In the genomic region with DNA sequence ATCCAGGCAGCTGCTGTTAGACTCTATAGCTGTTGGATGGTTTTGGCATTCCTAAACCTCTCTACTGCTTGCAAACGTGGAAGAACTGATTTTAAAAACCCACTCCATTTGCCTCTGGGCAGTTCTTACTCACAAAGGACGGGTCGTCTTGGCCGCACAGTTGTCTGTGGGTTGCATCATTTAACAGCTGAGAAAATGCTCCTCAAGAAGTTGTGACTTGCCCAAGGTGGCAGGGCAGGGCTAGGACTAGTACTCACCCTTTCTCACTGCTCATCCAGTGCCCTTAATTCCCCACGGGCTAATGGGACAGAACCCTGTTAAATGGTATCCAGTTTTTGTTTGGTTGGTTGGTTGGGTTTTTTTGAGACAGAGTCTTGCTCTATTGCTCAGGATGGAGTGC, we compare ENCODE assay signal across 22 cellular contexts. TPM values are rescaled to one million over a fixed set of nuclear protein-coding genes. Genes with fewer than 3 reads are reported as not detected.
"Had no signal": no experiment of that assay in that cellular context is flagged by ENCODE, and none has a peak within 500 bp of the region (broad histone marks: within the 10 kb centered on the region; RNA-seq: fewer than 3 reads in every experiment).

No MANE protein-coding gene starts in this region.

- H3K9me3 ChIP-seq: ascending aorta, esophagus muscularis mucosa, heart right ventricle, mucosa of descending colon, thoracic aorta, upper lobe of right lung had no signal

- H3K36me3 ChIP-seq: ascending aorta, thoracic aorta, upper lobe of right lung had no signal

- H3K9ac ChIP-seq: parathyroid adenoma had no signal

- H3K36me3 Mint-ChIP-seq: memory B cell had no signal

- H3K27ac ChIP-seq: ascending aorta, esophagus muscularis mucosa, heart right ventricle, parathyroid adenoma, thoracic aorta, upper lobe of right lung had no signal

- H3K4me3 Mint-ChIP-seq: activated CD4-positive, alpha-beta T cell treated with anti-CD3 and anti-CD28 coated beads, Interleukin-2, amount 10 ng/mL, durations not matched to agents 24 days and 14 days; activated CD8-positive, alpha-beta T cell treated with anti-CD3 and anti-CD28 coated beads, Interleukin-2, amount 10 ng/mL, durations not matched to agents 7 days and 5 days; activated naive CD4-positive, alpha-beta T cell treated with anti-CD3 and anti-CD28 coated beads for 36 hours; activated naive CD8-positive, alpha-beta T cell treated with anti-CD3 and anti-CD28 coated beads, Interleukin-2, amount 50 U/mL, for 24 hours; activated T-cell treated with anti-CD3 and anti-CD28 coated beads, Interleukin-2, amount 50 U/mL, for 24 hours; immature natural killer cell; memory B cell; naive thymus-derived CD8-positive, alpha-beta T cell; stimulated activated naive B cell treated with anti-CD40 and anti-IgM and Interleukin-4, amounts not matched to agents 10 μg/mL and 1 μg/mL and 100 μg/mL, for 72 hours had no signal

- H3K27ac Mint-ChIP-seq: activated CD4-positive, alpha-beta T cell treated with anti-CD3 and anti-CD28 coated beads, Interleukin-2, amount 10 ng/mL, durations not matched to agents 24 days and 14 days; activated CD8-positive, alpha-beta T cell treated with anti-CD3 and anti-CD28 coated beads, Interleukin-2, amount 10 ng/mL, durations not matched to agents 7 days and 5 days; activated naive CD4-positive, alpha-beta T cell treated with anti-CD3 and anti-CD28 coated beads for 36 hours; activated naive CD8-positive, alpha-beta T cell treated with anti-CD3 and anti-CD28 coated beads, Interleukin-2, amount 50 U/mL, for 24 hours; activated T-cell treated with anti-CD3 and anti-CD28 coated beads, Interleukin-2, amount 50 U/mL, for 24 hours; activated T-helper 2 cell treated with anti-CD3 and anti-CD28 coated beads, Interferon-gamma antibody, Interleukin-2, Interleukin-4, amounts not matched to agents 10 μg/mL and 5 μg/mL and 100 μg/mL, durations not matched to agents 14 hours and 24 hours and 36 hours; immature natural killer cell; memory B cell; naive thymus-derived CD8-positive, alpha-beta T cell had no signal

- H3K4me1 Mint-ChIP-seq: memory B cell; stimulated activated naive B cell treated with anti-CD40 and anti-IgM and Interleukin-4, amounts not matched to agents 10 μg/mL and 1 μg/mL and 100 μg/mL, for 72 hours had no signal

- H3K27me3 ChIP-seq: ascending aorta, esophagus muscularis mucosa had no signal

- H3K4me3 ChIP-seq: heart right ventricle, mucosa of descending colon, upper lobe of right lung had no signal

- DNase-seq: activated CD4-positive, alpha-beta T cell treated with anti-CD3 and anti-CD28 coated beads, Interleukin-2, amount 10 ng/mL, durations not matched to agents 24 days and 14 days; activated CD8-positive, alpha-beta T cell treated with anti-CD3 and anti-CD28 coated beads, Interleukin-2, amount 10 ng/mL, durations not matched to agents 7 days and 5 days; activated naive CD4-positive, alpha-beta T cell treated with anti-CD3 and anti-CD28 coated beads for 36 hours; activated naive CD8-positive, alpha-beta T cell treated with anti-CD3 and anti-CD28 coated beads, Interleukin-2, amount 50 U/mL, for 24 hours; activated T-cell treated with anti-CD3 and anti-CD28 coated beads, Interleukin-2, amount 50 U/mL, for 24 hours; cerebellar nuclear complex; cortex of kidney; heart right ventricle; immature natural killer cell; left ventricle myocardium superior; mucosa of descending colon; naive thymus-derived CD8-positive, alpha-beta T cell; stimulated activated naive B cell treated with anti-CD40 and anti-IgM and Interleukin-4, amounts not matched to agents 10 μg/mL and 1 μg/mL and 100 μg/mL, for 72 hours; T1000; upper lobe of right lung had no signal

- H3K9me3 Mint-ChIP-seq: activated CD4-positive, alpha-beta T cell treated with anti-CD3 and anti-CD28 coated beads, Interleukin-2, amount 10 ng/mL, durations not matched to agents 24 days and 14 days; activated naive CD4-positive, alpha-beta T cell treated with anti-CD3 and anti-CD28 coated beads for 36 hours; activated naive CD8-positive, alpha-beta T cell treated with anti-CD3 and anti-CD28 coated beads, Interleukin-2, amount 50 U/mL, for 24 hours; activated T-cell treated with anti-CD3 and anti-CD28 coated beads, Interleukin-2, amount 50 U/mL, for 24 hours; activated T-helper 2 cell treated with anti-CD3 and anti-CD28 coated beads, Interferon-gamma antibody, Interleukin-2, Interleukin-4, amounts not matched to agents 10 μg/mL and 5 μg/mL and 100 μg/mL, durations not matched to agents 14 hours and 24 hours and 36 hours; immature natural killer cell; memory B cell; naive thymus-derived CD8-positive, alpha-beta T cell; stimulated activated naive B cell treated with anti-CD40 and anti-IgM and Interleukin-4, amounts not matched to agents 10 μg/mL and 1 μg/mL and 100 μg/mL, for 72 hours had no signal

- H3K4me1 ChIP-seq: ascending aorta, parathyroid adenoma had no signal

- H3K79me2 ChIP-seq: parathyroid adenoma had no signal

RNA-seq across cellular contexts. Expression of a gene that starts 1.0 kb away (rescaled TPM):
- total RNA-seq: activated CD4-positive, alpha-beta T cell treated with anti-CD3 and anti-CD28 coated beads, Interleukin-2, amount 10 ng/mL, durations not matched to agents 24 days and 14 days; activated CD8-positive, alpha-beta T cell treated with anti-CD3 and anti-CD28 coated beads, Interleukin-2, amount 10 ng/mL, durations not matched to agents 7 days and 5 days; activated naive CD4-positive, alpha-beta T cell treated with anti-CD3 and anti-CD28 coated beads for 36 hours; activated T-helper 2 cell treated with anti-CD3 and anti-CD28 coated beads, Interferon-gamma antibody, Interleukin-2, Interleukin-4, amounts not matched to agents 10 μg/mL and 5 μg/mL and 100 μg/mL, durations not matched to agents 14 hours and 24 hours and 36 hours; ascending aorta; left ventricle myocardium superior; mucosa of descending colon; naive thymus-derived CD8-positive, alpha-beta T cell; thoracic aorta; upper lobe of right lung had no signal
- polyA plus RNA-seq: immature natural killer cell; naive thymus-derived CD8-positive, alpha-beta T cell had no signal

RNA-seq across cellular contexts. Expression of a gene that starts 54.1 kb away (rescaled TPM):
- total RNA-seq: ascending aorta, esophagus muscularis mucosa, left ventricle myocardium superior, sciatic nerve had no signal
